14 cellular contexts compared by ENCODE assay signal in the genomic region with DNA sequence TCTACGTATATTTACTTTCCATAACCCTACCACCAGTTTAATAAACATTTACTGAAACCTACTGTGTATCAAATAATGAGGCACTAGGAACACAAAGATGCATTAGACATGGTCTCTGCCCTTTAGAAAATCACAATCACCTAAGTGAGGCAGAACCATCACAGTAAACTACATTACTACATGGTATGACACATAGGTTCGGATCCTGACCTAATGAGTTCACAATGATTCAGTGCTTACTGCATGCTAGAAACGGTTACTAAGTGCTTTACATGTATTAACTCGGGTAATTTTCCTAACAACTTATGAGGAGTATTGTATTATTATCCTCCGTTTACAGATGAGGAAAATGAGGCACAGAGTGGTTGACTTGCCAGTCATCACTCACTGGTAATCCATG. TPM values are rescaled to one million over a fixed set of nuclear protein-coding genes. Genes with fewer than 3 reads are reported as not detected.
DNase-seq lines count a peak whose midpoint lies in the region; ATAC-seq and TF ChIP-seq lines count a peak whose summit lies in the region.
"Had no signal": no experiment of that assay in that cellular context is flagged by ENCODE, and none has a peak within 500 bp of the region (broad histone marks: within the 10 kb centered on the region; RNA-seq: fewer than 3 reads in every experiment).

No MANE protein-coding gene starts in this region.

- no peaks in the 10 kb centered on the region for H3K27me3 Mint-ChIP-seq in HFFc6 (ENCODE audit: insufficient read depth)

- peaks cover 26% of the 10 kb centered on the region for H3K36me3 Mint-ChIP-seq in HFFc6 (ENCODE audit: low read depth)

- ATAC-seq in GM18517 (IDR thresholded peaks at IDR 0.05; ENCODE audit: unreplicated experiment) (no peak), HG03045 (IDR thresholded peaks at IDR 0.05; ENCODE audit: unreplicated experiment) (no peak)

- in situ Hi-C loops in ACHN (cut with HindIII; ENCODE audit: low pct_ligation_motif_present, low pct_unique_long_range_greater_than_20kb, low sequenced_read_pairs): no loop called here
- in situ Hi-C loops in astrocyte of the spinal cord (cut with HindIII; ENCODE audit: low sequenced_read_pairs): no loop called here

- peak overlapping the region; percentile 98 for H3K27ac Mint-ChIP-seq in HFFc6
- H3K27ac Mint-ChIP-seq: endodermal cell had no signal

- H3K4me3 Mint-ChIP-seq in HFFc6: no peak overlapping the region; the same call in 1 of the 2 replicates
- H3K4me3 Mint-ChIP-seq: endodermal cell had no signal

- DNase-seq in ACHN (peak; percentile 60), HFFc6 (peak; percentile 95), astrocyte of the spinal cord (ENCODE audit: low read depth, low spot score) (peak; percentile 76), hepatic stellate cell (ENCODE audit: low spot score) (peak; percentile 48), cerebellar cortex (ENCODE audit: low spot score) (no peak)
- DNase-seq in activated effector memory CD4-positive, alpha-beta T cell treated with anti-CD3 and anti-CD28 coated beads, Interleukin-2, amount 50 U/mL, for 16 hours: no peak
- DNase-seq: activated gamma-delta T cell treated with Interleukin-2 at 50 U/mL for 16 hours, AML-193, endodermal cell, NCI-H2171, spleen, WERI-Rb-1 had no signal

- TF ChIP-seq CTCF in HFFc6 (IDR thresholded peaks at IDR 0.05): no peak
- no peak for TF ChIP-seq CTCF in astrocyte of the spinal cord (IDR thresholded peaks at IDR 0.05; ENCODE audit: low read depth, low read length)

- H3K4me1 Mint-ChIP-seq in HFFc6 (ENCODE audit: low read depth): peaks cover 36% of the 10 kb centered on the region
- H3K4me1 Mint-ChIP-seq: endodermal cell had no signal

- no peaks in the 10 kb centered on the region for H3K9me3 Mint-ChIP-seq in HFFc6
- H3K9me3 Mint-ChIP-seq: endodermal cell had no signal

- no peak overlapping the region for H3K4me3 ChIP-seq in astrocyte of the spinal cord (ENCODE audit: low read depth, low read length)
- H3K4me3 ChIP-seq: spleen had no signal

RNA-seq across cellular contexts. Expression of a gene that starts 5.2 kb away (rescaled TPM):
- total RNA-seq in HFFc6 (2021; fragmentation: NEBNext Ultra II Directional; extraction: Animal tissue kit (Norgen Biotek cat#: 25700)): 10 to 100 TPM; 30.8 to 39.5 (median 36.1) TPM

RNA-seq across cellular contexts. Expression of a gene that starts 28.9 kb away (rescaled TPM):
- total RNA-seq in HFFc6 (2021; fragmentation: NEBNext Ultra II Directional; extraction: Animal tissue kit (Norgen Biotek cat#: 25700)): 10 to 100 TPM; 22.4 to 29.8 (median 26.8) TPM

Comparison
In these comparisons a context has a peak if more than half of its experiments do, and no peak if none do; other contexts are left out.
1. DNase-seq: peak in ACHN (single experiment), HFFc6 (single experiment), astrocyte of the spinal cord (single experiment) and hepatic stellate cell (single experiment); none in activated effector memory CD4-positive, alpha-beta T cell treated with anti-CD3 and anti-CD28 coated beads, Interleukin-2, amount 50 U/mL, for 16 hours (single experiment) and cerebellar cortex (single experiment).